1 cellular context compared by ENCODE assay signal in the genomic region with DNA sequence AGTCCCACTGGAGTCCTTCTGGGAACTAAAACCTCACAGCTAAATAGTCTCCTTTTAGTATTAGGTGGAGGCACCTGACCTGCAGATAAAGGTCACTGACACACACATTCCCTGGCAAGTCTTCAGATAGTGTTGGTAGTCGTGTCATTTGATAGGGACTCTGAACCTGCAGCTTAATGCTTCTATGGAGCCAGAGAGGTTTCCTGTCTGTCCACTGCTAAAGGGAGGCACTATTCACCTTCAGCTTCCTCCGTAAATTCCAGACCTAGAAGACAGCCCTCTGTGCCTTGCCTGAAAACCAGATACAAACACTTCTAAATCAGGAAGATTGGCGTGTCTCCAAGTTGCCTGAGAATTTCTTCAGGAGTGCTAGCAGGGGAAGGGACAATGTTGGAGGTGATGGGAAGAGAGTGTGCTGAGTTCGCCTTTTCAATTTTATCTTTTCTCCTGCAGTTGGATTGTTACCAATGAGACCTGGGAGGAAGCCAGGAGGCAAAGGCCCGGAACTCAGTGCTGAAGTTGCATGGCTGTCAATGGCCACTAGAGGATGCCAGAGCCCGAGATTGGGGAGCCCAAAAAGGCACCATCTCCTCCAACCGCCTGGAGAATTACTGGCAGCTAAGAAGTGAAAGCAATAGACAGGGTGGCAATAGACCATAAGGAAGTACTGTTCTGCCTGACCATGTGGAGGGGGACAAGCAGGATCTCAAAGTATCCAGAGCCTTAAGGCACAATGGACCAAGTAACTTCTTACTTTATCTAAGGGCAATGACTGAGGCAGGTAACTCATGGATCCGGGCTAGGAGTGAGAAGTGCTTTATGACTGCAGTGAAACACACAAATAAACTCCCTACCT.
TF ChIP-seq lines count a peak whose summit lies in the region.

No MANE protein-coding gene starts in this region.

TF ChIP-seq in IMR-90, 13 proteins besides CTCF, POLR2A, EP300 and RAD21 (continued from another document):
- TF ChIP-seq, protein P1, sequence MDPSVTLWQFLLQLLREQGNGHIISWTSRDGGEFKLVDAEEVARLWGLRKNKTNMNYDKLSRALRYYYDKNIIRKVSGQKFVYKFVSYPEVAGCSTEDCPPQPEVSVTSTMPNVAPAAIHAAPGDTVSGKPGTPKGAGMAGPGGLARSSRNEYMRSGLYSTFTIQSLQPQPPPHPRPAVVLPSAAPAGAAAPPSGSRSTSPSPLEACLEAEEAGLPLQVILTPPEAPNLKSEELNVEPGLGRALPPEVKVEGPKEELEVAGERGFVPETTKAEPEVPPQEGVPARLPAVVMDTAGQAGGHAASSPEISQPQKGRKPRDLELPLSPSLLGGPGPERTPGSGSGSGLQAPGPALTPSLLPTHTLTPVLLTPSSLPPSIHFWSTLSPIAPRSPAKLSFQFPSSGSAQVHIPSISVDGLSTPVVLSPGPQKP (IDR thresholded peaks at IDR 0.05; ENCODE audit: borderline replicate concordance, low read depth, low read length) = no peak
